In the genomic region with DNA sequence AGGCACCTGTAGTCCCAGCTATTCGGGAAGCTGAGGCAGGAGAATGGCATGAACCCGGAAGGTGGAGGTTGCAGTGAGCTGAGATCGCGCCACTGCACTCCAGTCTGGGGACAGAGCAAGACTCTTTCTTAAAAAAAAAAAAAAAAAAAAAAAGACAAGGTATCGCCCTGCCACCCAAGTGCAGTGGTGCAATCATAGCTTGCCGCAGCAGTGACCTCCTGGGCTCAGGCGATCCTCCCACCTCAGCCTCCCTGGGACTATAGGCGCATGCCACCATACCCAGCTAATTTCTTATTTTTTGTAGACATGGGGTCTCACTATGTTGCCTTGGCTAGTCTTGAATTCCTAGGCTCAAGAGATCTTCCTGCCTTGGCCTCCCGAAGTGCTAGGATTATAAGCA, we compare ENCODE assay signal across 8 cellular contexts. TPM values are rescaled to one million over a fixed set of nuclear protein-coding genes. Genes with fewer than 3 reads are reported as not detected.
A peak's percentile ranks its signal among the peaks of the same experiment; 100 is the strongest.
DNase-seq lines count a peak whose midpoint lies in the region; TF ChIP-seq lines count a peak whose summit lies in the region.
"Not testable (repeated sequence)": the region's sequence is repeated elsewhere in the genome, so short reads cannot be mapped to it uniquely, and the experiment has no call there.

No MANE protein-coding gene starts in this region.

- H3K27me3 ChIP-seq in BLaER1 treated with 17β-estradiol and CSF1 and Interleukin-3, amounts not matched to agents 10 nM and 100 nM; Karpas-422 (ENCODE audit: low read length); hepatocyte; stomach smooth muscle (ENCODE audit: control insufficient read depth in 1 of 2, insufficient read depth in 2 of 2, low read length in 2 of 2): not testable (repeated sequence)

- H3K27ac Mint-ChIP-seq in activated naive CD4-positive, alpha-beta T cell treated with anti-CD3 and anti-CD28 coated beads for 36 hours, result peak overlapping the region; percentile 89
- peak overlapping the region; percentile 80 for H3K27ac Mint-ChIP-seq in chondrocyte (ENCODE audit: unreplicated experiment)
- not testable (repeated sequence) for H3K27ac Mint-ChIP-seq in neural crest cell (ENCODE audit: unreplicated experiment)

- H3K79me2 ChIP-seq in Karpas-422 (ENCODE audit: low read length) (peaks cover 22% of the 10 kb centered on the region), hepatocyte (peaks cover 35% of the 10 kb centered on the region)

- H3K9me3 ChIP-seq in BLaER1 treated with 17β-estradiol and CSF1 and Interleukin-3, amounts not matched to agents 10 nM and 100 nM (replicated peaks in 1 of 11); Karpas-422 (ENCODE audit: low read length); hepatocyte (ENCODE audit: low read depth); stomach smooth muscle (ENCODE audit: control insufficient read depth in 2 of 2, low read length in 2 of 2): not testable (repeated sequence)

- CTCF ChIA-PET in activated naive CD4-positive, alpha-beta T cell treated with anti-CD3 and anti-CD28 coated beads for 36 hours (lab: Charles Lee), result interaction anchor here (0.7 to 0.9 kb wide), 2 partner anchors 22 to 36 kb away, joined by 3 read pairs; no protein-coding TSS in a partner anchor

- H3K36me3 ChIP-seq in BLaER1 treated with 17β-estradiol and CSF1 and Interleukin-3, amounts not matched to agents 10 nM and 100 nM, result peaks cover 58 to 63% (median 59%) of the 10 kb centered on the region in 11 experiments
- H3K36me3 ChIP-seq in Karpas-422 (ENCODE audit: insufficient read depth, low read length), result peaks cover 33% of the 10 kb centered on the region
- H3K36me3 ChIP-seq in hepatocyte (replicated peaks; ENCODE audit: insufficient read depth, low read depth), result not testable (repeated sequence)
- H3K36me3 ChIP-seq in stomach smooth muscle (ENCODE audit: control insufficient read depth in 2 of 2, insufficient read depth in 2 of 2, low read length in 2 of 2), result peaks cover 42 to 48% of the 10 kb centered on the region in 2 donors

- H3K36me3 Mint-ChIP-seq in activated naive CD4-positive, alpha-beta T cell treated with anti-CD3 and anti-CD28 coated beads for 36 hours (ENCODE audit: low read depth), result peaks cover 39% of the 10 kb centered on the region
- H3K36me3 Mint-ChIP-seq in chondrocyte (ENCODE audit: low read depth) (peaks cover 32% of the 10 kb centered on the region), neural crest cell (ENCODE audit: low read depth) (peaks cover 16% of the 10 kb centered on the region)

- peak overlapping the region; percentile 85 to 96 (median 91); a peak in 21 of 22 replicates for H3K9ac ChIP-seq in BLaER1 treated with 17β-estradiol and CSF1 and Interleukin-3, amounts not matched to agents 10 nM and 100 nM
- H3K9ac ChIP-seq in Karpas-422 (ENCODE audit: low read length) (peak overlapping the region; percentile 99), stomach smooth muscle (ENCODE audit: low read length in 2 of 2) (peak overlapping the region in 1 of 2 donors; percentile 99)

- 97% methylated on average over 9 of the region's 9 CpGs for WGBS in hepatocyte (ENCODE audit: low lambda C conversion rate, missing lambda C conversion rate)

- not testable (repeated sequence) for H3K9me3 Mint-ChIP-seq in activated naive CD4-positive, alpha-beta T cell treated with anti-CD3 and anti-CD28 coated beads for 36 hours; chondrocyte (ENCODE audit: low read depth); neural crest cell

- H2AFZ ChIP-seq in Karpas-422 (ENCODE audit: low read length); hepatocyte: not testable (repeated sequence)

- peak overlapping the region; percentile 93 to 100 (median 99); a peak in 19 of 22 replicates for H3K4me2 ChIP-seq in BLaER1 treated with 17β-estradiol and CSF1 and Interleukin-3, amounts not matched to agents 10 nM and 100 nM
- H3K4me2 ChIP-seq in Karpas-422 (ENCODE audit: low read depth, low read length, poor library complexity, severe bottlenecking), result peak overlapping the region; percentile 92
- peak overlapping the region; percentile 92 for H3K4me2 ChIP-seq in hepatocyte

- peaks cover 31 to 64% (median 56%) of the 10 kb centered on the region in 11 experiments; a peak in 21 of 22 replicates for H4K20me1 ChIP-seq in BLaER1 treated with 17β-estradiol and CSF1 and Interleukin-3, amounts not matched to agents 10 nM and 100 nM
- peaks cover 20% of the 10 kb centered on the region for H4K20me1 ChIP-seq in Karpas-422 (ENCODE audit: insufficient read depth, low read depth, low read length)
- not testable (repeated sequence) for H4K20me1 ChIP-seq in hepatocyte (ENCODE audit: insufficient read depth, poor library complexity, severe bottlenecking)

- not testable (repeated sequence) for TF ChIP-seq CTCF in VCaP (conservative IDR thresholded peaks at IDR 0.05); chondrocyte (IDR thresholded peaks at IDR 0.05); hepatocyte (IDR thresholded peaks at IDR 0.05; ENCODE audit: poor library complexity); neural crest cell (conservative IDR thresholded peaks at IDR 0.05)

- intact Hi-C loops in activated naive CD4-positive, alpha-beta T cell treated with anti-CD3 and anti-CD28 coated beads for 36 hours (cut with micrococcal nuclease), result not testable (repeated sequence)

- H3K27me3 Mint-ChIP-seq in activated naive CD4-positive, alpha-beta T cell treated with anti-CD3 and anti-CD28 coated beads for 36 hours (ENCODE audit: low read depth); chondrocyte (ENCODE audit: low read depth); neural crest cell (ENCODE audit: low read depth): not testable (repeated sequence)

- H3K4me3 ChIP-seq in BLaER1 treated with 17β-estradiol and CSF1 and Interleukin-3, amounts not matched to agents 10 nM and 100 nM, result peak overlapping the region in 9 of 10 experiments; percentile 78 to 98 (median 91); a peak in 13 of 20 replicates
- peak overlapping the region; percentile 100; the same call in 1 of the 2 replicates for H3K4me3 ChIP-seq in Karpas-422 (ENCODE audit: low read length)
- H3K4me3 ChIP-seq in hepatocyte, result not testable (repeated sequence)
- H3K4me3 ChIP-seq in stomach smooth muscle (ENCODE audit: low read length in 2 of 2), result peak overlapping the region in 1 of 2 donors; percentile 98

- not testable (repeated sequence) for H3K9me2 ChIP-seq in Karpas-422 (replicated peaks; ENCODE audit: insufficient read depth, low read length); hepatocyte (replicated peaks; ENCODE audit: insufficient read depth)

- peaks cover 23 to 43% (median 32%) of the 10 kb centered on the region in 10 experiments for H3K4me1 ChIP-seq in BLaER1 treated with 17β-estradiol and CSF1 and Interleukin-3, amounts not matched to agents 10 nM and 100 nM
- H3K4me1 ChIP-seq in Karpas-422 (ENCODE audit: low read length) (peaks cover 18% of the 10 kb centered on the region), stomach smooth muscle (ENCODE audit: control insufficient read depth, insufficient read depth, low read length) (peaks cover 39% of the 10 kb centered on the region)
- not testable (repeated sequence) for H3K4me1 ChIP-seq in hepatocyte (ENCODE audit: insufficient read depth)

- not testable (repeated sequence) for DNase-seq in Karpas-422; activated naive CD4-positive, alpha-beta T cell treated with anti-CD3 and anti-CD28 coated beads for 36 hours; hepatocyte (ENCODE audit: low spot score); neural crest cell (ENCODE audit: low read depth, low spot score)
- peak; percentile 24 for DNase-seq in chondrocyte (ENCODE audit: low spot score)

- peaks cover 51% of the 10 kb centered on the region for H3K4me1 Mint-ChIP-seq in activated naive CD4-positive, alpha-beta T cell treated with anti-CD3 and anti-CD28 coated beads for 36 hours (ENCODE audit: low read depth)
- H3K4me1 Mint-ChIP-seq in chondrocyte (ENCODE audit: low read depth), result peaks cover 17% of the 10 kb centered on the region
- not testable (repeated sequence) for H3K4me1 Mint-ChIP-seq in neural crest cell

- peak overlapping the region; percentile 85 for H3K4me3 Mint-ChIP-seq in activated naive CD4-positive, alpha-beta T cell treated with anti-CD3 and anti-CD28 coated beads for 36 hours
- peak overlapping the region; percentile 79 for H3K4me3 Mint-ChIP-seq in chondrocyte (ENCODE audit: unreplicated experiment)
- peak overlapping the region; percentile 88 for H3K4me3 Mint-ChIP-seq in neural crest cell

- H3K27ac ChIP-seq in BLaER1 treated with 17β-estradiol and CSF1 and Interleukin-3, amounts not matched to agents 10 nM and 100 nM, result peak overlapping the region in 1 of 11 experiments; percentile 94; a peak in 1 of 22 replicates
- not testable (repeated sequence) for H3K27ac ChIP-seq in Karpas-422 (ENCODE audit: low read length)
- H3K27ac ChIP-seq in VCaP (peak overlapping the region; percentile 99; the same call in 1 of the 2 replicates), hepatocyte (peak overlapping the region; percentile 20), stomach smooth muscle (ENCODE audit: low read length) (peak overlapping the region; percentile 99)

RNA-seq across cellular contexts. Expression of gene RELA, which starts 1.8 kb away (rescaled TPM):
- 42.6 and 44.0 TPM in 2 replicates for total RNA-seq in Karpas-422 (2014; rRNA removed; shearing (Covaris generic); ENCODE audit: low replicate concordance)
- total RNA-seq in activated naive CD4-positive, alpha-beta T cell treated with anti-CD3 and anti-CD28 coated beads for 36 hours, result 10 to 100 TPM; 66.9 to 68.5 TPM
- 65.3 to 73.6 TPM (median 72.7 TPM) in 3 replicates for total RNA-seq in chondrocyte
- total RNA-seq in hepatocyte, result 28.1 and 32.7 TPM in 2 replicates
- 64.6 and 68.7 TPM in 2 replicates for polyA plus RNA-seq in hepatocyte
- 49.0 and 53.7 TPM in 2 replicates for total RNA-seq in neural crest cell

RNA-seq across cellular contexts. Expression of gene SIPA1, which starts 23.0 kb away (rescaled TPM):
- total RNA-seq in Karpas-422 (2014; rRNA removed; shearing (Covaris generic); ENCODE audit: low replicate concordance), result 74.6 and 123 TPM in 2 replicates
- total RNA-seq in activated naive CD4-positive, alpha-beta T cell treated with anti-CD3 and anti-CD28 coated beads for 36 hours, result 100 to 1,000 TPM; 146 to 150 TPM
- total RNA-seq in chondrocyte, result 22.7 to 33.3 TPM (median 27.4 TPM) in 3 replicates
- total RNA-seq in hepatocyte, result 15.6 and 19.1 TPM in 2 replicates
- polyA plus RNA-seq in hepatocyte, result 35.2 and 42.9 TPM in 2 replicates
- total RNA-seq in neural crest cell, result 17.5 and 23.6 TPM in 2 replicates

RNA-seq across cellular contexts. Expression of gene PCNX3, which starts 45.3 kb away (rescaled TPM):
- total RNA-seq in Karpas-422 (2014; rRNA removed; shearing (Covaris generic); ENCODE audit: low replicate concordance), result 20.4 and 28.5 TPM in 2 replicates
- 10 to 100 TPM; 21.6 to 24.7 TPM for total RNA-seq in activated naive CD4-positive, alpha-beta T cell treated with anti-CD3 and anti-CD28 coated beads for 36 hours
- total RNA-seq in chondrocyte (32.6 to 57.7 TPM (median 36.3 TPM) in 3 replicates), hepatocyte (22.2 and 27.4 TPM in 2 replicates), neural crest cell (58.2 and 58.9 TPM in 2 replicates)
- 17.6 and 20.0 TPM in 2 replicates for polyA plus RNA-seq in hepatocyte

RNA-seq across cellular contexts. Expression of gene MAP3K11, which starts 46.9 kb away (rescaled TPM):
- 11.8 and 28.0 TPM in 2 replicates for total RNA-seq in Karpas-422 (2014; rRNA removed; shearing (Covaris generic); ENCODE audit: low replicate concordance)
- 10 to 100 TPM; 28.9 to 32.7 TPM for total RNA-seq in activated naive CD4-positive, alpha-beta T cell treated with anti-CD3 and anti-CD28 coated beads for 36 hours
- total RNA-seq in chondrocyte (30.2 to 34.6 TPM (median 31.6 TPM) in 3 replicates), hepatocyte (39.3 and 40.5 TPM in 2 replicates), neural crest cell (88.3 and 94.0 TPM in 2 replicates)
- polyA plus RNA-seq in hepatocyte, result 55.3 and 59.5 TPM in 2 replicates

RNA-seq across cellular contexts. Expression of gene KAT5, which starts 51.1 kb away (rescaled TPM):
- total RNA-seq in Karpas-422 (2014; rRNA removed; shearing (Covaris generic); ENCODE audit: low replicate concordance), result 17.8 and 23.9 TPM in 2 replicates
- 10 to 100 TPM; 60.1 to 67.1 TPM for total RNA-seq in activated naive CD4-positive, alpha-beta T cell treated with anti-CD3 and anti-CD28 coated beads for 36 hours
- total RNA-seq in chondrocyte, result 39.9 to 53.6 TPM (median 43.2 TPM) in 3 replicates
- total RNA-seq in hepatocyte, result 36.1 and 41.7 TPM in 2 replicates
- 53.1 and 77.2 TPM in 2 replicates for polyA plus RNA-seq in hepatocyte
- total RNA-seq in neural crest cell, result 70.5 and 74.9 TPM in 2 replicates
